1 cellular context compared by ENCODE assay signal in genomic region chr2:121825003-121825950, GRCh38.
TF ChIP-seq lines count a peak whose summit lies in the region.

No MANE protein-coding gene starts in this region.

TF ChIP-seq in WTC11, 78 proteins besides CTCF, POLR2A, EP300 and RAD21 (continued from another document):
- no peak for TF ChIP-seq PRDM15 (CRISPR knock-in tag; IDR thresholded peaks at IDR 0.05)
- no peak for TF ChIP-seq NFATC4 (CRISPR knock-in tag; IDR thresholded peaks at IDR 0.05)
- TF ChIP-seq, protein P1, sequence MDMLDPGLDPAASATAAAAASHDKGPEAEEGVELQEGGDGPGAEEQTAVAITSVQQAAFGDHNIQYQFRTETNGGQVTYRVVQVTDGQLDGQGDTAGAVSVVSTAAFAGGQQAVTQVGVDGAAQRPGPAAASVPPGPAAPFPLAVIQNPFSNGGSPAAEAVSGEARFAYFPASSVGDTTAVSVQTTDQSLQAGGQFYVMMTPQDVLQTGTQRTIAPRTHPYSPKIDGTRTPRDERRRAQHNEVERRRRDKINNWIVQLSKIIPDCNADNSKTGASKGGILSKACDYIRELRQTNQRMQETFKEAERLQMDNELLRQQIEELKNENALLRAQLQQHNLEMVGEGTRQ (CRISPR knock-in tag; IDR thresholded peaks at IDR 0.05) = no peak
- TF ChIP-seq, protein P2, sequence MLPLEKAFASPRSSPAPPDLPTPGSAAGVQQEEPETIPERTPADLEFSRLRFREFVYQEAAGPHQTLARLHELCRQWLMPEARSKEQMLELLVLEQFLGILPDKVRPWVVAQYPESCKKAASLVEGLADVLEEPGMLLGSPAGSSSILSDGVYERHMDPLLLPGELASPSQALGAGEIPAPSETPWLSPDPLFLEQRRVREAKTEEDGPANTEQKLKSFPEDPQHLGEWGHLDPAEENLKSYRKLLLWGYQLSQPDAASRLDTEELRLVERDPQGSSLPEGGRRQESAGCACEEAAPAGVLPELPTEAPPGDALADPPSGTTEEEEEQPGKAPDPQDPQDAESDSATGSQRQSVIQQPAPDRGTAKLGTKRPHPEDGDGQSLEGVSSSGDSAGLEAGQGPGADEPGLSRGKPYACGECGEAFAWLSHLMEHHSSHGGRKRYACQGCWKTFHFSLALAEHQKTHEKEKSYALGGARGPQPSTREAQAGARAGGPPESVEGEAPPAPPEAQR (CRISPR knock-in tag; IDR thresholded peaks at IDR 0.05) = no peak
- TF ChIP-seq NR3C1 (CRISPR knock-in tag; conservative IDR thresholded peaks at IDR 0.05; ENCODE audit: low read depth) = no peak
- TF ChIP-seq ESRRA (CRISPR knock-in tag; IDR thresholded peaks at IDR 0.05; ENCODE audit: borderline replicate concordance) = no peak
- no peak for TF ChIP-seq AR (CRISPR knock-in tag; IDR thresholded peaks at IDR 0.05)
- TF ChIP-seq GRHL2 (CRISPR knock-in tag; IDR thresholded peaks at IDR 0.05; ENCODE audit: insufficient replicate concordance, severe bottlenecking) = no peak
- TF ChIP-seq ZNF121 (CRISPR knock-in tag; IDR thresholded peaks at IDR 0.05) = no peak
- TF ChIP-seq JUN (CRISPR knock-in tag; IDR thresholded peaks at IDR 0.05) = no peak
